21 cellular contexts compared by ENCODE assay signal in genomic region chr10:122186822-122187810, GRCh38.
DNase-seq lines count a peak whose midpoint lies in the region; ATAC-seq and TF ChIP-seq lines count a peak whose summit lies in the region.
"Had no signal": no experiment of that assay in that cellular context is flagged by ENCODE, and none has a peak within 500 bp of the region (broad histone marks: within the 10 kb centered on the region; RNA-seq: fewer than 3 reads in every experiment).

No MANE protein-coding gene starts in this region.

- H3K4me3 ChIP-seq in gastrocnemius medialis, result no peak overlapping the region
- H3K4me3 ChIP-seq: tibial nerve had no signal

- peak overlapping the region in 4 of 5 experiments; percentile 37 to 71 (median 46) for H3K27ac Mint-ChIP-seq in brain
- H3K27ac Mint-ChIP-seq: activated CD8-positive, alpha-beta T cell treated with anti-CD3 and anti-CD28 coated beads for 36 hours; activated naive CD4-positive, alpha-beta T cell treated with anti-CD3 and anti-CD28 coated beads, Interleukin-2, amount 50 U/mL, for 72 hours; activated T-cell treated with anti-CD3 and anti-CD28 coated beads, Interleukin-2, amount 50 U/mL, for 24 hours; dendritic cell treated with granulocyte-macrophage colony-stimulating factor and Interleukin-4, amounts not matched to agents 40 ng/mL and 50 ng/mL, for 4 days; stimulated activated effector memory CD8-positive, alpha-beta T cell treated with anti-CD3 and anti-CD28 coated beads, Interleukin-12 subunit alpha, Interleukin-12 subunit beta, amount 100 ng/mL, for 72 hours had no signal

- H3K4me1 Mint-ChIP-seq in brain, result peaks cover 91% of the 10 kb centered on the region
- H3K4me1 Mint-ChIP-seq: stimulated activated effector memory CD8-positive, alpha-beta T cell treated with anti-CD3 and anti-CD28 coated beads, Interleukin-12 subunit alpha, Interleukin-12 subunit beta, amount 100 ng/mL, for 72 hours had no signal

- intact Hi-C loops in gastrocnemius medialis (cut with DNase I; ENCODE audit: low total_unique reads), result no loop called here

- peak; percentile 25 to 37 for ATAC-seq in gastrocnemius medialis
- ATAC-seq in HG03175 (IDR thresholded peaks at IDR 0.05; ENCODE audit: unreplicated experiment), result no peak
- no peak for ATAC-seq in GM19023 (IDR thresholded peaks at IDR 0.05; ENCODE audit: unreplicated experiment)
- ATAC-seq: activated CD8-positive, alpha-beta T cell treated with anti-CD3 and anti-CD28 coated beads for 36 hours; activated naive CD4-positive, alpha-beta T cell treated with anti-CD3 and anti-CD28 coated beads, Interleukin-2, amount 50 U/mL, for 72 hours; stimulated activated effector memory CD8-positive, alpha-beta T cell treated with anti-CD3 and anti-CD28 coated beads, Interleukin-12 subunit alpha, Interleukin-12 subunit beta, amount 100 ng/mL, for 72 hours had no signal

- in situ Hi-C loops in gastrocnemius medialis (cut with MboI; ENCODE audit: low sequenced_read_pairs in 4 of 4), result no loop called here

- peaks cover 55 to 65% of the 10 kb centered on the region in 2 donors for H3K4me1 ChIP-seq in gastrocnemius medialis

- TF ChIP-seq CTCF in brain (conservative IDR thresholded peaks at IDR 0.05) (no peak), gastrocnemius medialis (IDR thresholded peaks at IDR 0.05 in 4 of 5, conservative IDR thresholded peaks at IDR 0.05 in 1 of 5) (no peak)

- H3K27me3 Mint-ChIP-seq in brain, result peaks cover 3% of the 10 kb centered on the region
- H3K27me3 Mint-ChIP-seq: activated CD8-positive, alpha-beta T cell treated with anti-CD3 and anti-CD28 coated beads for 36 hours; activated T-cell treated with anti-CD3 and anti-CD28 coated beads, Interleukin-2, amount 50 U/mL, for 24 hours had no signal

- H3K27me3 ChIP-seq in gastrocnemius medialis, result no peaks in the 10 kb centered on the region
- H3K27me3 ChIP-seq: BE2C, tibial nerve had no signal

- TF ChIP-seq POLR2A in gastrocnemius medialis (IDR thresholded peaks at IDR 0.05), result no peak

- H3K36me3 Mint-ChIP-seq in brain, result peaks cover 15% of the 10 kb centered on the region
- H3K36me3 Mint-ChIP-seq: activated naive CD4-positive, alpha-beta T cell treated with anti-CD3 and anti-CD28 coated beads, Interleukin-2, amount 50 U/mL, for 72 hours; stimulated activated effector memory CD8-positive, alpha-beta T cell treated with anti-CD3 and anti-CD28 coated beads, Interleukin-12 subunit alpha, Interleukin-12 subunit beta, amount 100 ng/mL, for 72 hours had no signal

- peak overlapping the region; percentile 75 to 95 (median 78) for H3K27ac ChIP-seq in gastrocnemius medialis
- H3K27ac ChIP-seq: epithelial cell of prostate had no signal

- no peak overlapping the region for H3K4me3 Mint-ChIP-seq in brain
- H3K4me3 Mint-ChIP-seq: activated CD8-positive, alpha-beta T cell treated with anti-CD3 and anti-CD28 coated beads for 36 hours; activated T-cell treated with anti-CD3 and anti-CD28 coated beads, Interleukin-2, amount 50 U/mL, for 24 hours; dendritic cell treated with granulocyte-macrophage colony-stimulating factor and Interleukin-4, amounts not matched to agents 40 ng/mL and 50 ng/mL, for 4 days; stimulated activated effector memory CD8-positive, alpha-beta T cell treated with anti-CD3 and anti-CD28 coated beads, Interleukin-12 subunit alpha, Interleukin-12 subunit beta, amount 100 ng/mL, for 72 hours had no signal

- peak; percentile 29 for DNase-seq in NCI-H2029 (lab: John Stamatoyannopoulos, UW)
- DNase-seq in NCI-H2029 treated with DMSO at 0.1 percent for 48 hours (lab: John Stamatoyannopoulos, UW), result no peak
- DNase-seq in left kidney (ENCODE audit: low read depth, low spot score), result peak; percentile 83
- DNase-seq in gastrocnemius medialis, result peak; percentile 35 to 50
- no peak for DNase-seq in activated gamma-delta T cell treated with Interleukin-2 at 50 U/mL for 16 hours
- DNase-seq: 8988T; activated CD8-positive, alpha-beta T cell treated with anti-CD3 and anti-CD28 coated beads for 36 hours; activated T-cell treated with anti-CD3 and anti-CD28 coated beads, Interleukin-2, amount 50 U/mL, for 24 hours; BE2C; KBM-7; NCI-H1105; NCI-H345; SHP77 treated with DMSO at 0.1 percent for 48 hours had no signal

- no peaks in the 10 kb centered on the region for H3K9me3 Mint-ChIP-seq in brain
- H3K9me3 Mint-ChIP-seq: activated CD8-positive, alpha-beta T cell treated with anti-CD3 and anti-CD28 coated beads for 36 hours; activated naive CD4-positive, alpha-beta T cell treated with anti-CD3 and anti-CD28 coated beads, Interleukin-2, amount 50 U/mL, for 72 hours; activated T-cell treated with anti-CD3 and anti-CD28 coated beads, Interleukin-2, amount 50 U/mL, for 24 hours; dendritic cell treated with granulocyte-macrophage colony-stimulating factor and Interleukin-4, amounts not matched to agents 40 ng/mL and 50 ng/mL, for 4 days; stimulated activated effector memory CD8-positive, alpha-beta T cell treated with anti-CD3 and anti-CD28 coated beads, Interleukin-12 subunit alpha, Interleukin-12 subunit beta, amount 100 ng/mL, for 72 hours had no signal

- no peaks in the 10 kb centered on the region for H3K9me3 ChIP-seq in gastrocnemius medialis
- H3K9me3 ChIP-seq: BE2C, tibial nerve had no signal

- H3K36me3 ChIP-seq in gastrocnemius medialis, result no peaks in the 10 kb centered on the region
- H3K36me3 ChIP-seq: BE2C, tibial nerve had no signal

Comparison
In these comparisons a context has a peak if more than half of its experiments do, and no peak if none do; other contexts are left out.
1. DNase-seq: peak in NCI-H2029 (single experiment), left kidney (single experiment) and gastrocnemius medialis (2 of 2); none in NCI-H2029 treated with DMSO at 0.1 percent for 48 hours (single experiment) and activated gamma-delta T cell treated with Interleukin-2 at 50 U/mL for 16 hours (single experiment).
2. ATAC-seq: peak in gastrocnemius medialis (2 of 2); none in HG03175 (single experiment) and GM19023 (single experiment).